1 cellular context compared by ENCODE assay signal in the genomic region with DNA sequence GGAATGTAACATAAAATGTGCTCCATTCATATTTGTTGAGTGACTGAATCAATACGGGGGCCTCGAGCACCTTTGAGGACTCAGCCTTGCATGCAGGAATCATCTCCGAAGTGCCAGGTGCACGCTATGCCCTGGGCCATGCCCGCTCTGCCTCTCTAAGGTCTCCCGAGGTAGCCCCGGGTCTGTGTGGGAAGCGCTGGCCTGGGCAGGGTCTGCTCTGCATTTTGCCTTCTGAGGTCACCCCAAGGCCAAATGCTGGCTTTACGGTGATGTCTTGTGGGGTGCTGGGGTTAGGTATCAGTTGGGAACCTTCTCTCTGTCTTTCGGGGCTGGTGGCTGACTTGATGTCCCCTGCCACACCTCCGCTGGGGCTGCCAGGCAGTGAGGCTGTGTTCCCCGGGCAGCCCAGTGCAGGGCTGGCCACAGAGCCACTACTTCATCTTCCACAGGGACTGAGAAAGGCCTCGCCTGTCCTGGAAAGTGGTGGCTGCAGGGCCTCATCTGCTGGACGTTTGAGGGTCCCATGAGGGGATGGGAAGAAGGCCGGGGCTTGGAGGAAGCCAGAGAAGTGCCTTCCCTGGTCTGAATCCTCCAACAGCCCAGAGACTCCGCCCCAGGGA.
TF ChIP-seq lines count a peak whose summit lies in the region.

No MANE protein-coding gene starts in this region.

TF ChIP-seq in IMR-90, 13 proteins besides CTCF, POLR2A, EP300 and RAD21:
- TF ChIP-seq MAZ (IDR thresholded peaks at IDR 0.05; ENCODE audit: borderline replicate concordance, low read depth, low read length) (no peak), ELK1 (IDR thresholded peaks at IDR 0.05; ENCODE audit: borderline replicate concordance, low read depth, low read length) (no peak), CHD1 (IDR thresholded peaks at IDR 0.05; ENCODE audit: low read depth, low read length) (no peak), MAFK (IDR thresholded peaks at IDR 0.05; ENCODE audit: low read depth, low read length) (no peak), BHLHE40 (IDR thresholded peaks at IDR 0.05; ENCODE audit: low read depth, low read length) (no peak), RFX5 (IDR thresholded peaks at IDR 0.05; ENCODE audit: low read depth, low read length) (no peak), MXI1 (IDR thresholded peaks at IDR 0.05; ENCODE audit: borderline replicate concordance, low read depth, low read length) (no peak)
- TF ChIP-seq, protein P1, sequence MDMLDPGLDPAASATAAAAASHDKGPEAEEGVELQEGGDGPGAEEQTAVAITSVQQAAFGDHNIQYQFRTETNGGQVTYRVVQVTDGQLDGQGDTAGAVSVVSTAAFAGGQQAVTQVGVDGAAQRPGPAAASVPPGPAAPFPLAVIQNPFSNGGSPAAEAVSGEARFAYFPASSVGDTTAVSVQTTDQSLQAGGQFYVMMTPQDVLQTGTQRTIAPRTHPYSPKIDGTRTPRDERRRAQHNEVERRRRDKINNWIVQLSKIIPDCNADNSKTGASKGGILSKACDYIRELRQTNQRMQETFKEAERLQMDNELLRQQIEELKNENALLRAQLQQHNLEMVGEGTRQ (IDR thresholded peaks at IDR 0.05; ENCODE audit: low read depth, low read length) = no peak
